In the genomic region with DNA sequence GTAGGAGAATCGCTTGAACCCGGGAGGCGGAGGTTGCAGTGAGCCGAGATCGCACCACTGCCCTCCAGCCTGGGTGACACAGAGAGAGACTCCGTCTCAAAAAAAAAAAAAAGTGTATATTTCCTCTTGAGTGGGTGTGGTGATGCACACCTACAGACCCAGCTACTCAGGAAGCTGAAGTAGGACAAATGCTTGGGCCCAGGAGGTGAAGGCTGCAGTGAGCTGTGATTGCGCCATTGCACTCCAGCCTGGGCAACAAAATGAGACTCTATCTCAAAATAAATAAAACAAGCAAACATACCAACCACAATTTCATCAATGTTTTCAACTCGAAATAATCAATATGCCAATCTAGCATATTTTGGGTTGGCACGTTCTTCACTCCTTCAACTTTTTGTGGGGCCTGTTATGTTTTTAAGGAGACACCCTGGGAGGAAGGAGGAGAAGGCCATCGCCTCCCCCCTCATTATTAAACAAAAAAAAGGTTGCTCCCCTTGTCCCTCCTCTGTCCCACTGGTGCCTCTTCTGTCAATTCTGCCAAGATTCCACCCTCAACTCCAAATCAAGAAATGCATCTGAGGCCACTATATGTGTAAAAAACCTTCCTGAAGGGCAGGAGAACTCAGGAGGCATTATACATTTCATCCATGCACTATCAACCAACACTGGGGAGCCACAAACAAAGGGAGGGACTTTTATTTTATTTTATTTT, we compare ENCODE assay signal across 1 cellular context.
TF ChIP-seq lines count a peak whose summit lies in the region.

No MANE protein-coding gene starts in this region.

TF ChIP-seq in HepG2, 621 proteins besides CTCF, POLR2A, EP300 and RAD21 (continued from another document and continues in another):
- TF ChIP-seq ZBTB20 (CRISPR knock-in tag; IDR thresholded peaks at IDR 0.05; ENCODE audit: borderline replicate concordance, low read depth), result no peak
- no peak for TF ChIP-seq ZUFSP (CRISPR knock-in tag; IDR thresholded peaks at IDR 0.05; ENCODE audit: borderline replicate concordance)
- no peak for TF ChIP-seq BRCA1 (CRISPR knock-in tag; IDR thresholded peaks at IDR 0.05)
- TF ChIP-seq HNF4G (IDR thresholded peaks at IDR 0.05; ENCODE audit: borderline replicate concordance, low read depth, low read length), result 0 out of 2 replicates have a peak, but pooled peaks have one; percentile 12
- no peak for TF ChIP-seq HNF4G (CRISPR knock-in tag; IDR thresholded peaks at IDR 0.05; ENCODE audit: borderline replicate concordance, low read depth)
- TF ChIP-seq ZNF709 (CRISPR knock-in tag; IDR thresholded peaks at IDR 0.05), result 0 out of 2 replicates have a peak, but pooled peaks have one; percentile 16
- no peak for TF ChIP-seq KLF13 (CRISPR knock-in tag; IDR thresholded peaks at IDR 0.05)
- no peak for TF ChIP-seq ZNF775 (CRISPR knock-in tag; IDR thresholded peaks at IDR 0.05; ENCODE audit: borderline replicate concordance)
- TF ChIP-seq SIN3B (IDR thresholded peaks at IDR 0.05; ENCODE audit: low read length), result no peak
- TF ChIP-seq ARNT (IDR thresholded peaks at IDR 0.05), result no peak
- no peak for TF ChIP-seq MEIS1 (CRISPR knock-in tag; IDR thresholded peaks at IDR 0.05; ENCODE audit: borderline replicate concordance)
- TF ChIP-seq, protein P1, sequence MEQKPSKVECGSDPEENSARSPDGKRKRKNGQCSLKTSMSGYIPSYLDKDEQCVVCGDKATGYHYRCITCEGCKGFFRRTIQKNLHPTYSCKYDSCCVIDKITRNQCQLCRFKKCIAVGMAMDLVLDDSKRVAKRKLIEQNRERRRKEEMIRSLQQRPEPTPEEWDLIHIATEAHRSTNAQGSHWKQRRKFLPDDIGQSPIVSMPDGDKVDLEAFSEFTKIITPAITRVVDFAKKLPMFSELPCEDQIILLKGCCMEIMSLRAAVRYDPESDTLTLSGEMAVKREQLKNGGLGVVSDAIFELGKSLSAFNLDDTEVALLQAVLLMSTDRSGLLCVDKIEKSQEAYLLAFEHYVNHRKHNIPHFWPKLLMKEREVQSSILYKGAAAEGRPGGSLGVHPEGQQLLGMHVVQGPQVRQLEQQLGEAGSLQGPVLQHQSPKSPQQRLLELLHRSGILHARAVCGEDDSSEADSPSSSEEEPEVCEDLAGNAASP (CRISPR knock-in tag; IDR thresholded peaks at IDR 0.05; ENCODE audit: borderline replicate concordance), result no peak
- no peak for TF ChIP-seq TAF1 (CRISPR knock-in tag; IDR thresholded peaks at IDR 0.05)
- TF ChIP-seq ZKSCAN5 (CRISPR knock-in tag; IDR thresholded peaks at IDR 0.05), result peak; percentile 41; the same call in 1 of the 2 replicates
- TF ChIP-seq KLF6 (CRISPR knock-in tag; IDR thresholded peaks at IDR 0.05), result no peak
- TF ChIP-seq MTA1 (CRISPR knock-in tag; IDR thresholded peaks at IDR 0.05; ENCODE audit: borderline replicate concordance), result no peak
- TF ChIP-seq ZNF660 (CRISPR knock-in tag; IDR thresholded peaks at IDR 0.05; ENCODE audit: borderline replicate concordance, low read depth), result no peak
- TF ChIP-seq RNF2 (conservative IDR thresholded peaks at IDR 0.05; ENCODE audit: low read depth), result no peak
- TF ChIP-seq HNRNPL (IDR thresholded peaks at IDR 0.05; ENCODE audit: low read depth, low read length), result no peak
- TF ChIP-seq ZNF296 (CRISPR knock-in tag; conservative IDR thresholded peaks at IDR 0.05), result no peak
- no peak for TF ChIP-seq ZNF891 (CRISPR knock-in tag; IDR thresholded peaks at IDR 0.05)
- no peak; the same call in 1 of the 2 replicates for TF ChIP-seq HNF4A (CRISPR knock-in tag; IDR thresholded peaks at IDR 0.05)
- no peak for TF ChIP-seq ARHGAP35 (CRISPR knock-in tag; IDR thresholded peaks at IDR 0.05; ENCODE audit: borderline replicate concordance)
- no peak for TF ChIP-seq ZNF3 (CRISPR knock-in tag; IDR thresholded peaks at IDR 0.05)
- TF ChIP-seq PCBP1 (IDR thresholded peaks at IDR 0.05; ENCODE audit: borderline replicate concordance, low read depth, low read length), result no peak
- TF ChIP-seq ZNF572 (CRISPR knock-in tag; IDR thresholded peaks at IDR 0.05), result no peak
- TF ChIP-seq ZFP36L2 (CRISPR knock-in tag; IDR thresholded peaks at IDR 0.05), result no peak
- TF ChIP-seq ZC3H13 (CRISPR knock-in tag; IDR thresholded peaks at IDR 0.05), result no peak
- TF ChIP-seq, protein P2, sequence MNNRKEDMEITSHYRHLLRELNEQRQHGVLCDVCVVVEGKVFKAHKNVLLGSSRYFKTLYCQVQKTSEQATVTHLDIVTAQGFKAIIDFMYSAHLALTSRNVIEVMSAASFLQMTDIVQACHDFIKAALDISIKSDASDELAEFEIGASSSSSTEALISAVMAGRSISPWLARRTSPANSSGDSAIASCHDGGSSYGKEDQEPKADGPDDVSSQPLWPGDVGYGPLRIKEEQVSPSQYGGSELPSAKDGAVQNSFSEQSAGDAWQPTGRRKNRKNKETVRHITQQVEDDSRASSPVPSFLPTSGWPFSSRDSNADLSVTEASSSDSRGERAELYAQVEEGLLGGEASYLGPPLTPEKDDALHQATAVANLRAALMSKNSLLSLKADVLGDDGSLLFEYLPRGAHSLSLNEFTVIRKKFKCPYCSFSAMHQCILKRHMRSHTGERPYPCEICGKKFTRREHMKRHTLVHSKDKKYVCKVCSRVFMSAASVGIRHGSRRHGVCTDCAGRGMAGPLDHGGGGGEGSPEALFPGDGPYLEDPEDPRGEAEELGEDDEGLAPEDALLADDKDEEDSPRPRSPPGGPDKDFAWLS (CRISPR knock-in tag; IDR thresholded peaks at IDR 0.05; ENCODE audit: borderline replicate concordance), result no peak
- no peak for TF ChIP-seq ELF4 (CRISPR knock-in tag; IDR thresholded peaks at IDR 0.05; ENCODE audit: borderline replicate concordance)
- TF ChIP-seq, protein P3, sequence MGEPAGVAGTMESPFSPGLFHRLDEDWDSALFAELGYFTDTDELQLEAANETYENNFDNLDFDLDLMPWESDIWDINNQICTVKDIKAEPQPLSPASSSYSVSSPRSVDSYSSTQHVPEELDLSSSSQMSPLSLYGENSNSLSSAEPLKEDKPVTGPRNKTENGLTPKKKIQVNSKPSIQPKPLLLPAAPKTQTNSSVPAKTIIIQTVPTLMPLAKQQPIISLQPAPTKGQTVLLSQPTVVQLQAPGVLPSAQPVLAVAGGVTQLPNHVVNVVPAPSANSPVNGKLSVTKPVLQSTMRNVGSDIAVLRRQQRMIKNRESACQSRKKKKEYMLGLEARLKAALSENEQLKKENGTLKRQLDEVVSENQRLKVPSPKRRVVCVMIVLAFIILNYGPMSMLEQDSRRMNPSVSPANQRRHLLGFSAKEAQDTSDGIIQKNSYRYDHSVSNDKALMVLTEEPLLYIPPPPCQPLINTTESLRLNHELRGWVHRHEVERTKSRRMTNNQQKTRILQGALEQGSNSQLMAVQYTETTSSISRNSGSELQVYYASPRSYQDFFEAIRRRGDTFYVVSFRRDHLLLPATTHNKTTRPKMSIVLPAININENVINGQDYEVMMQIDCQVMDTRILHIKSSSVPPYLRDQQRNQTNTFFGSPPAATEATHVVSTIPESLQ (CRISPR knock-in tag; conservative IDR thresholded peaks at IDR 0.05), result no peak
- no peak for TF ChIP-seq SOX6 (IDR thresholded peaks at IDR 0.05)
- TF ChIP-seq SOX6 (CRISPR knock-in tag; IDR thresholded peaks at IDR 0.05), result peak; percentile 62; the same call in 1 of the 2 replicates
- no peak for TF ChIP-seq ZSCAN12 (CRISPR knock-in tag; IDR thresholded peaks at IDR 0.05)
- TF ChIP-seq ZNF501 (CRISPR knock-in tag; IDR thresholded peaks at IDR 0.05), result no peak
- TF ChIP-seq, protein P4, sequence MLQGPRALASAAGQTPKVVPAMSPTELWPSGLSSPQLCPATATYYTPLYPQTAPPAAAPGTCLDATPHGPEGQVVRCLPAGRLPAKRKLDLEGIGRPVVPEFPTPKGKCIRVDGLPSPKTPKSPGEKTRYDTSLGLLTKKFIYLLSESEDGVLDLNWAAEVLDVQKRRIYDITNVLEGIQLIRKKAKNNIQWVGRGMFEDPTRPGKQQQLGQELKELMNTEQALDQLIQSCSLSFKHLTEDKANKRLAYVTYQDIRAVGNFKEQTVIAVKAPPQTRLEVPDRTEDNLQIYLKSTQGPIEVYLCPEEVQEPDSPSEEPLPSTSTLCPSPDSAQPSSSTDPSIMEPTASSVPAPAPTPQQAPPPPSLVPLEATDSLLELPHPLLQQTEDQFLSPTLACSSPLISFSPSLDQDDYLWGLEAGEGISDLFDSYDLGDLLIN (CRISPR knock-in tag; IDR thresholded peaks at IDR 0.05; ENCODE audit: borderline replicate concordance), result no peak
- no peak for TF ChIP-seq MIXL1 (CRISPR knock-in tag; IDR thresholded peaks at IDR 0.05)
- TF ChIP-seq HMG20A (CRISPR knock-in tag; IDR thresholded peaks at IDR 0.05; ENCODE audit: borderline replicate concordance), result no peak
- no peak for TF ChIP-seq ZNF512B (CRISPR knock-in tag; IDR thresholded peaks at IDR 0.05; ENCODE audit: borderline replicate concordance)
- no peak for TF ChIP-seq ZNF253 (CRISPR knock-in tag; IDR thresholded peaks at IDR 0.05; ENCODE audit: borderline replicate concordance)
- no peak for TF ChIP-seq ZNF263 (CRISPR knock-in tag; IDR thresholded peaks at IDR 0.05)
- TF ChIP-seq, protein P5, sequence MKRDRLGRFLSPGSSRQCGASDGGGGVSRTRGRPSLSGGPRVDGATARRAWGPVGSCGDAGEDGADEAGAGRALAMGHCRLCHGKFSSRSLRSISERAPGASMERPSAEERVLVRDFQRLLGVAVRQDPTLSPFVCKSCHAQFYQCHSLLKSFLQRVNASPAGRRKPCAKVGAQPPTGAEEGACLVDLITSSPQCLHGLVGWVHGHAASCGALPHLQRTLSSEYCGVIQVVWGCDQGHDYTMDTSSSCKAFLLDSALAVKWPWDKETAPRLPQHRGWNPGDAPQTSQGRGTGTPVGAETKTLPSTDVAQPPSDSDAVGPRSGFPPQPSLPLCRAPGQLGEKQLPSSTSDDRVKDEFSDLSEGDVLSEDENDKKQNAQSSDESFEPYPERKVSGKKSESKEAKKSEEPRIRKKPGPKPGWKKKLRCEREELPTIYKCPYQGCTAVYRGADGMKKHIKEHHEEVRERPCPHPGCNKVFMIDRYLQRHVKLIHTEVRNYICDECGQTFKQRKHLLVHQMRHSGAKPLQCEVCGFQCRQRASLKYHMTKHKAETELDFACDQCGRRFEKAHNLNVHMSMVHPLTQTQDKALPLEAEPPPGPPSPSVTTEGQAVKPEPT (CRISPR knock-in tag; IDR thresholded peaks at IDR 0.05; ENCODE audit: low read depth), result no peak
- no peak for TF ChIP-seq HOMEZ (CRISPR knock-in tag; IDR thresholded peaks at IDR 0.05; ENCODE audit: low read depth)
- TF ChIP-seq HDAC6 (IDR thresholded peaks at IDR 0.05; ENCODE audit: low read depth, low read length), result no peak
- no peak for TF ChIP-seq ZNF652 (CRISPR knock-in tag; IDR thresholded peaks at IDR 0.05; ENCODE audit: borderline replicate concordance, low read depth)
- TF ChIP-seq WIZ (CRISPR knock-in tag; IDR thresholded peaks at IDR 0.05), result no peak
- no peak for TF ChIP-seq ZNF713 (CRISPR knock-in tag; IDR thresholded peaks at IDR 0.05)
- TF ChIP-seq, protein P6, sequence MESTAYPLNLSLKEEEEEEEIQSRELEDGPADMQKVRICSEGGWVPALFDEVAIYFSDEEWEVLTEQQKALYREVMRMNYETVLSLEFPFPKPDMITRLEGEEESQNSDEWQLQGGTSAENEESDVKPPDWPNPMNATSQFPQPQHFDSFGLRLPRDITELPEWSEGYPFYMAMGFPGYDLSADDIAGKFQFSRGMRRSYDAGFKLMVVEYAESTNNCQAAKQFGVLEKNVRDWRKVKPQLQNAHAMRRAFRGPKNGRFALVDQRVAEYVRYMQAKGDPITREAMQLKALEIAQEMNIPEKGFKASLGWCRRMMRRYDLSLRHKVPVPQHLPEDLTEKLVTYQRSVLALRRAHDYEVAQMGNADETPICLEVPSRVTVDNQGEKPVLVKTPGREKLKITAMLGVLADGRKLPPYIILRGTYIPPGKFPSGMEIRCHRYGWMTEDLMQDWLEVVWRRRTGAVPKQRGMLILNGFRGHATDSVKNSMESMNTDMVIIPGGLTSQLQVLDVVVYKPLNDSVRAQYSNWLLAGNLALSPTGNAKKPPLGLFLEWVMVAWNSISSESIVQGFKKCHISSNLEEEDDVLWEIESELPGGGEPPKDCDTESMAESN (CRISPR knock-in tag; conservative IDR thresholded peaks at IDR 0.05), result no peak
